9 cellular contexts compared by ENCODE assay signal in the genomic region with DNA sequence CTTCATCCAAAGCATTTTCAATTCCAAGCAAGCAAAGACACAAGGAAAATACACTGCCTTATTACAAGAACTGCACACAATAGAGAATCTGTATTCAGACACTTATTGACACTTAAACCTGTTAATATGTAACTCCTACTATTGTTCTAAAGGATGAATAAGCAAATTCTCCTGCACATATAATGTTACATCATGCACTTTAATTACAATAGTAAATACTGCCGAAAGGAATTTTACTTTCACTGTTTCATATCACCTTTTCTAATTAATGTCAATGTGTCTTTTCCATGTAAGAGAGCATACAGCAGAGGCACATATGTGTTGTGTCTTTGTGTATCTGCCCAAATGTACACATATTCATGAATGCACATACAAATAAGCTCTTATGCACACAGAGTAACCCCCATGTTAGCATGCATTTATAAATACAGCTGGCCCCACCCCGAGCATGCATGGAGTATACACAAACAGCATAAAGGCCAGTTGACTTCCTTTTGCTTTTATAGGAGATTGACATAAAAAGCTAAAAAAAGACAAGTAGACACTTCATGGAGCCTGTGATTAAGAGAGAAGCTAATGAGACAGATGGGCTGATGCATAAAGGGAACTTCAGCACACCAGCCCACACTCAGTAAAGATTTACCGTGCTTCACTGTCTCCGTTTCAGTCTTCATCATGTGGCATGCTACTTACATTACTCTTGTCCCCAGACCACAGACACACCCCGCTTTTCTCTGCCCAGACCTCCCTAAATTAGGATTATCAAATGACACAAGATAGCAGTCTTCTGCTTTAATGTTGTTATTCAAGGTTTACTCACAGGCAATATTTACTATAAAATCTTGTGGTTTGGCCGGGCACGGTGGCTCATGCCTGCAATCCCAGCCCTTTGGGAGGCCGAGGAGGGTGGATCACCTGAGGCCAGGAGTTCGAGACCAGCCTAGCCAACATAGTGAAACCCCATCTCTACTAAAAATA.
A peak's percentile ranks its signal among the peaks of the same experiment; 100 is the strongest.
DNase-seq lines count a peak whose midpoint lies in the region; ATAC-seq, FAIRE-seq and TF ChIP-seq lines count a peak whose summit lies in the region.
"Had no signal": no experiment of that assay in that cellular context is flagged by ENCODE, and none has a peak within 500 bp of the region (broad histone marks: within the 10 kb centered on the region; RNA-seq: fewer than 3 reads in every experiment).

No MANE protein-coding gene starts in this region.

- ATAC-seq in HepG2 (peak; percentile 33; the same call in 2 of the 3 replicates), right lobe of liver (no peak), HG02885 (IDR thresholded peaks at IDR 0.05; ENCODE audit: poor library complexity, unreplicated experiment) (peak; percentile 98), HG02970 (IDR thresholded peaks at IDR 0.05; ENCODE audit: low FRiP score, unreplicated experiment) (no peak)
- ATAC-seq in stimulated activated naive B cell treated with anti-CD40 and anti-IgM and Interleukin-4, amounts not matched to agents 10 μg/mL and 1 μg/mL and 100 μg/mL, for 72 hours (replicated peaks): peak; percentile 96 to 98
- no peak for ATAC-seq in activated CD8-positive, alpha-beta T cell treated with anti-CD3 and anti-CD28 coated beads, Interleukin-2, amount 10 ng/mL, durations not matched to agents 7 days and 5 days

- H3K27ac Mint-ChIP-seq in stimulated activated naive B cell treated with anti-CD40 and anti-IgM and Interleukin-4, amounts not matched to agents 10 μg/mL and 1 μg/mL and 100 μg/mL, for 72 hours: no peak overlapping the region
- no peak overlapping the region for H3K27ac Mint-ChIP-seq in activated CD8-positive, alpha-beta T cell treated with anti-CD3 and anti-CD28 coated beads, Interleukin-2, amount 10 ng/mL, durations not matched to agents 7 days and 5 days

- H3K36me3 ChIP-seq in HepG2 (replicated peaks in 1 of 2; ENCODE audit: control insufficient read depth in 1 of 2, insufficient read depth in 2 of 2, low read length in 2 of 2) (peaks cover 0 to 4% of the 10 kb centered on the region in 2 experiments; a peak in 3 of 5 replicates), right lobe of liver (no peaks in the 10 kb centered on the region)

- no TSS peak for BruUV-seq in HepG2 (replicated peaks; lab: Mats Ljungman, UMichigan)

- H3K4me3 ChIP-seq in HepG2 (replicated peaks in 1 of 3; ENCODE audit: insufficient read depth in 1 of 3, low read depth in 2 of 3, low read length in 3 of 3) (no peak overlapping the region), right lobe of liver (no peak overlapping the region)

- CTCF ChIA-PET in HepG2 (lab: Yijun Ruan, JAX; ENCODE audit: low intra/inter-chr PET ratio, low total read pairs): no interaction called here
- CTCF ChIA-PET in activated CD8-positive, alpha-beta T cell treated with anti-CD3 and anti-CD28 coated beads, Interleukin-2, amount 10 ng/mL, durations not matched to agents 7 days and 5 days (lab: Charles Lee): interaction anchor here (0.7 to 0.8 kb wide), 2 partner anchors 157 to 426 kb away, joined by 3 to 4 read pairs; no protein-coding TSS in a partner anchor

- H3K79me2 ChIP-seq in HepG2 (ENCODE audit: insufficient read depth, low read length): no peaks in the 10 kb centered on the region
- H3K79me2 ChIP-seq: parathyroid adenoma had no signal

- H3K4me3 Mint-ChIP-seq in stimulated activated naive B cell treated with anti-CD40 and anti-IgM and Interleukin-4, amounts not matched to agents 10 μg/mL and 1 μg/mL and 100 μg/mL, for 72 hours: no peak overlapping the region
- no peak overlapping the region for H3K4me3 Mint-ChIP-seq in activated CD8-positive, alpha-beta T cell treated with anti-CD3 and anti-CD28 coated beads, Interleukin-2, amount 10 ng/mL, durations not matched to agents 7 days and 5 days

- TF ChIP-seq POLR2A in HepG2 (IDR thresholded peaks at IDR 0.05; ENCODE audit: insufficient read depth in 1 of 2, low read depth in 2 of 2, low read length in 2 of 2): no peak
- TF ChIP-seq POLR2A in right lobe of liver (IDR thresholded peaks at IDR 0.05): no peak

- H4K20me1 ChIP-seq in HepG2 (ENCODE audit: insufficient read depth, low read length): no peaks in the 10 kb centered on the region

- H3K27me3 Mint-ChIP-seq in stimulated activated naive B cell treated with anti-CD40 and anti-IgM and Interleukin-4, amounts not matched to agents 10 μg/mL and 1 μg/mL and 100 μg/mL, for 72 hours: peaks cover 0 to 4% of the 10 kb centered on the region in 2 donors
- no peaks in the 10 kb centered on the region for H3K27me3 Mint-ChIP-seq in activated CD8-positive, alpha-beta T cell treated with anti-CD3 and anti-CD28 coated beads, Interleukin-2, amount 10 ng/mL, durations not matched to agents 7 days and 5 days (ENCODE audit: low read depth)

- TF ChIP-seq EP300 in HepG2 (IDR thresholded peaks at IDR 0.05; ENCODE audit: low read depth in 2 of 2, low read length in 2 of 2) (peak in 1 of 2 experiments; percentile 17; a peak in 1 of 4 replicates), HepG2 (CRISPR knock-in tag; IDR thresholded peaks at IDR 0.05; ENCODE audit: borderline replicate concordance) (no peak)

- no peak overlapping the region for H3K27ac ChIP-seq in HepG2 (ENCODE audit: extremely low read length, insufficient read depth, low read length)
- H3K27ac ChIP-seq in right lobe of liver: no peak overlapping the region
- H3K27ac ChIP-seq: parathyroid adenoma had no signal

- TF ChIP-seq RAD21 in HepG2 (CRISPR knock-in tag; IDR thresholded peaks at IDR 0.05): no peak

- no peak for TF ChIP-seq CTCF in HepG2 (CRISPR knock-in tag; IDR thresholded peaks at IDR 0.05)
- TF ChIP-seq CTCF in right lobe of liver (IDR thresholded peaks at IDR 0.05): no peak

- in situ Hi-C loops in HepG2 (cut with HindIII; ENCODE audit: extremely low pct_ligation_motif_present, low pct_unique_long_range_greater_than_20kb): no loop called here

- H3K9ac ChIP-seq in HepG2 (ENCODE audit: insufficient read depth, low read depth, low read length): no peak overlapping the region
- H3K9ac ChIP-seq: parathyroid adenoma had no signal

- H3K9me3 Mint-ChIP-seq in stimulated activated naive B cell treated with anti-CD40 and anti-IgM and Interleukin-4, amounts not matched to agents 10 μg/mL and 1 μg/mL and 100 μg/mL, for 72 hours: no peaks in the 10 kb centered on the region
- no peaks in the 10 kb centered on the region for H3K9me3 Mint-ChIP-seq in activated CD8-positive, alpha-beta T cell treated with anti-CD3 and anti-CD28 coated beads, Interleukin-2, amount 10 ng/mL, durations not matched to agents 7 days and 5 days (ENCODE audit: insufficient read depth)

- H2AFZ ChIP-seq in HepG2 (ENCODE audit: low read length): no peak overlapping the region
- H2AFZ ChIP-seq: parathyroid adenoma had no signal

- H3K4me1 ChIP-seq in HepG2 (ENCODE audit: insufficient read depth, low read length): peaks cover 35% of the 10 kb centered on the region
- peaks cover 0 to 11% (median 0%) of the 10 kb centered on the region in 4 donors for H3K4me1 ChIP-seq in right lobe of liver
- H3K4me1 ChIP-seq: parathyroid adenoma had no signal

- intact Hi-C loops in HepG2 (cut with micrococcal nuclease; ENCODE audit: unreplicated experiment): no loop called here
- intact Hi-C loops in right lobe of liver (cut with DNase I): no loop called here

- H3K36me3 Mint-ChIP-seq in stimulated activated naive B cell treated with anti-CD40 and anti-IgM and Interleukin-4, amounts not matched to agents 10 μg/mL and 1 μg/mL and 100 μg/mL, for 72 hours: peaks cover 40 to 46% of the 10 kb centered on the region in 2 donors
- peaks cover 19% of the 10 kb centered on the region for H3K36me3 Mint-ChIP-seq in activated CD8-positive, alpha-beta T cell treated with anti-CD3 and anti-CD28 coated beads, Interleukin-2, amount 10 ng/mL, durations not matched to agents 7 days and 5 days (ENCODE audit: low read depth)

- 91% methylated on average over 9 of the region's 9 CpGs for WGBS in HepG2 (ENCODE audit: low lambda C conversion rate)
- WGBS in right lobe of liver (ENCODE audit: insufficient coverage, low coverage, low lambda C conversion rate, missing lambda C conversion rate): 93% methylated on average over 9 of the region's 9 CpGs

- FAIRE-seq in HepG2 (lab: Jason Lieb, UNC): no peak

- H3K27me3 ChIP-seq in HepG2 (ENCODE audit: control insufficient read depth in 1 of 2, insufficient read depth in 2 of 2, low read length in 2 of 2) (no peaks in the 10 kb centered on the region), right lobe of liver (no peaks in the 10 kb centered on the region)

- peaks cover 8 to 22% of the 10 kb centered on the region in 2 donors for H3K4me1 Mint-ChIP-seq in stimulated activated naive B cell treated with anti-CD40 and anti-IgM and Interleukin-4, amounts not matched to agents 10 μg/mL and 1 μg/mL and 100 μg/mL, for 72 hours
- H3K4me1 Mint-ChIP-seq in activated CD8-positive, alpha-beta T cell treated with anti-CD3 and anti-CD28 coated beads, Interleukin-2, amount 10 ng/mL, durations not matched to agents 7 days and 5 days (ENCODE audit: low read depth): peaks cover 18% of the 10 kb centered on the region

- H3K9me3 ChIP-seq in HepG2 (ENCODE audit: low read length): no peaks in the 10 kb centered on the region
- no peaks in the 10 kb centered on the region for H3K9me3 ChIP-seq in right lobe of liver

- no peak overlapping the region for H3K4me2 ChIP-seq in HepG2 (ENCODE audit: low read depth, low read length)

- DNase-seq in HepG2 (ENCODE audit: low spot score): peak; percentile 65
- no peak for DNase-seq in right lobe of liver
- DNase-seq in OCI-M1 (lab: John Stamatoyannopoulos, UW): peak; percentile 11
- no peak for DNase-seq in stimulated activated naive B cell treated with anti-CD40 and anti-IgM and Interleukin-4, amounts not matched to agents 10 μg/mL and 1 μg/mL and 100 μg/mL, for 72 hours
- DNase-seq in activated CD8-positive, alpha-beta T cell treated with anti-CD3 and anti-CD28 coated beads, Interleukin-2, amount 10 ng/mL, durations not matched to agents 7 days and 5 days: no peak
- DNase-seq in activated CD4-positive, alpha-beta T cell treated with anti-CD3 and anti-CD28 coated beads, Interleukin-2, amount 50 U/mL, for 4 hours: no peak

- POLR2A ChIA-PET in HepG2 (lab: Yijun Ruan, JAX): interaction anchor here (1.0 kb wide), 1 partner anchor 153 kb away, joined by 3 read pairs; no protein-coding TSS in a partner anchor
- POLR2A ChIA-PET in activated CD8-positive, alpha-beta T cell treated with anti-CD3 and anti-CD28 coated beads, Interleukin-2, amount 10 ng/mL, durations not matched to agents 7 days and 5 days (lab: Charles Lee): interaction anchor here (0.7 kb wide), 1 partner anchor 780 kb away, joined by 3 read pairs; no protein-coding TSS in a partner anchor

Comparison
In these comparisons a context has a peak if more than half of its experiments do, and no peak if none do; other contexts are left out.
1. ATAC-seq: peak in HepG2 (single experiment), HG02885 (single experiment) and stimulated activated naive B cell treated with anti-CD40 and anti-IgM and Interleukin-4, amounts not matched to agents 10 μg/mL and 1 μg/mL and 100 μg/mL, for 72 hours (2 of 2); none in right lobe of liver (0 of 4), HG02970 (single experiment) and activated CD8-positive, alpha-beta T cell treated with anti-CD3 and anti-CD28 coated beads, Interleukin-2, amount 10 ng/mL, durations not matched to agents 7 days and 5 days (single experiment).
2. DNase-seq: peak in HepG2 (single experiment) and OCI-M1 (single experiment); none in right lobe of liver (0 of 3), stimulated activated naive B cell treated with anti-CD40 and anti-IgM and Interleukin-4, amounts not matched to agents 10 μg/mL and 1 μg/mL and 100 μg/mL, for 72 hours (single experiment), activated CD8-positive, alpha-beta T cell treated with anti-CD3 and anti-CD28 coated beads, Interleukin-2, amount 10 ng/mL, durations not matched to agents 7 days and 5 days (single experiment) and activated CD4-positive, alpha-beta T cell treated with anti-CD3 and anti-CD28 coated beads, Interleukin-2, amount 50 U/mL, for 4 hours (0 of 2).